33 cellular contexts compared by ENCODE assay signal in genomic region chr11:134768463-134768862, GRCh38.
A peak's percentile ranks its signal among the peaks of the same experiment; 100 is the strongest.
DNase-seq lines count a peak whose midpoint lies in the region; ATAC-seq, FAIRE-seq and TF ChIP-seq lines count a peak whose summit lies in the region.
"Had no signal": no experiment of that assay in that cellular context is flagged by ENCODE, and none has a peak within 500 bp of the region (broad histone marks: within the 10 kb centered on the region; RNA-seq: fewer than 3 reads in every experiment).

No MANE protein-coding gene starts in this region.

- no peak overlapping the region for H2AFZ ChIP-seq in HepG2 (ENCODE audit: low read length)

- in situ Hi-C loops in HepG2 (cut with HindIII; ENCODE audit: extremely low pct_ligation_motif_present, low pct_unique_long_range_greater_than_20kb) = loop anchor here (10.0 kb wide), 1 partner anchor 56 kb away; no protein-coding TSS in a partner anchor

- no peak for DNase-seq in activated naive CD4-positive, alpha-beta T cell treated with anti-CD3 and anti-CD28 coated beads for 36 hours
- no peak for DNase-seq in activated naive CD4-positive, alpha-beta T cell treated with anti-CD3 and anti-CD28 coated beads, Interleukin-2, amount 10 ng/mL, durations not matched to agents 7 days and 5 days
- DNase-seq in HepG2 (ENCODE audit: low spot score) (no peak), right lobe of liver (no peak)
- DNase-seq: 8988T; ACHN; AML-193; BE2C; C1 segment of cervical spinal cord; Caco-2; Calu3; CD4-positive, alpha-beta memory T cell; CD4-positive, alpha-beta T cell; CD4-positive, CD25-positive, alpha-beta regulatory T cell; CD8-positive, alpha-beta memory T cell; CD8-positive, alpha-beta T cell; COR-L47; DMS 273 treated with DMSO at 0.1 percent for 48 hours; DMS153; DMS53; DMS79; DMS79 treated with DMSO at 0.1 percent for 48 hours; DND-41; EL had no signal

- POLR2A ChIA-PET in HepG2 (lab: Yijun Ruan, JAX) = no interaction called here

- H3K27me3 Mint-ChIP-seq in activated naive CD4-positive, alpha-beta T cell treated with anti-CD3 and anti-CD28 coated beads for 36 hours (ENCODE audit: low read depth) = peaks cover 9% of the 10 kb centered on the region
- peaks cover 4% of the 10 kb centered on the region for H3K27me3 Mint-ChIP-seq in activated naive CD4-positive, alpha-beta T cell treated with anti-CD3 and anti-CD28 coated beads, Interleukin-2, amount 10 ng/mL, durations not matched to agents 7 days and 5 days

- TF ChIP-seq POLR2A in HepG2 (IDR thresholded peaks at IDR 0.05; ENCODE audit: insufficient read depth in 1 of 2, low read depth in 2 of 2, low read length in 2 of 2) = no peak
- no peak for TF ChIP-seq POLR2A in right lobe of liver (IDR thresholded peaks at IDR 0.05)

- 3% methylated on average over 1 of the region's 1 CpG for WGBS in HepG2 (ENCODE audit: low lambda C conversion rate)
- 80% methylated on average over 1 of the region's 1 CpG for WGBS in right lobe of liver (ENCODE audit: insufficient coverage, low coverage, low lambda C conversion rate, missing lambda C conversion rate)

- TF ChIP-seq EP300 in HepG2 (IDR thresholded peaks at IDR 0.05; ENCODE audit: low read depth in 2 of 2, low read length in 2 of 2) = no peak
- TF ChIP-seq EP300 in HepG2 (CRISPR knock-in tag; IDR thresholded peaks at IDR 0.05; ENCODE audit: borderline replicate concordance) = no peak

- H3K4me1 Mint-ChIP-seq in activated naive CD4-positive, alpha-beta T cell treated with anti-CD3 and anti-CD28 coated beads for 36 hours (ENCODE audit: low read depth) = no peaks in the 10 kb centered on the region
- no peaks in the 10 kb centered on the region for H3K4me1 Mint-ChIP-seq in activated naive CD4-positive, alpha-beta T cell treated with anti-CD3 and anti-CD28 coated beads, Interleukin-2, amount 10 ng/mL, durations not matched to agents 7 days and 5 days
- H3K4me1 Mint-ChIP-seq: B cell, CD14-positive monocyte had no signal

- peaks cover 0 to 8% of the 10 kb centered on the region in 2 experiments; a peak in 2 of 5 replicates for H3K27me3 ChIP-seq in HepG2 (ENCODE audit: control insufficient read depth in 1 of 2, insufficient read depth in 2 of 2, low read length in 2 of 2)
- no peaks in the 10 kb centered on the region for H3K27me3 ChIP-seq in right lobe of liver
- H3K27me3 ChIP-seq: BLaER1; BLaER1 treated with 17β-estradiol and CSF1 and Interleukin-3, amounts not matched to agents 10 nM and 100 nM had no signal

- TF ChIP-seq CTCF in HepG2 (CRISPR knock-in tag; IDR thresholded peaks at IDR 0.05) = no peak
- no peak for TF ChIP-seq CTCF in right lobe of liver (IDR thresholded peaks at IDR 0.05)

- H3K79me2 ChIP-seq in HepG2 (ENCODE audit: insufficient read depth, low read length) = no peaks in the 10 kb centered on the region

- H3K27ac ChIP-seq in HepG2 (ENCODE audit: extremely low read length, insufficient read depth, low read length) (no peak overlapping the region), right lobe of liver (no peak overlapping the region)
- H3K27ac ChIP-seq: 22Rv1; A549; BLaER1; BLaER1 treated with 17β-estradiol and CSF1 and Interleukin-3, amounts not matched to agents 10 nM and 100 nM; C4-2B had no signal

- H3K4me1 ChIP-seq in HepG2 (ENCODE audit: insufficient read depth, low read length) (no peaks in the 10 kb centered on the region), right lobe of liver (no peaks in the 10 kb centered on the region)
- H3K4me1 ChIP-seq: A549, BE2C, Caco-2 had no signal

- H3K27ac Mint-ChIP-seq in activated naive CD4-positive, alpha-beta T cell treated with anti-CD3 and anti-CD28 coated beads for 36 hours = peak overlapping the region; percentile 8
- no peak overlapping the region for H3K27ac Mint-ChIP-seq in activated naive CD4-positive, alpha-beta T cell treated with anti-CD3 and anti-CD28 coated beads, Interleukin-2, amount 10 ng/mL, durations not matched to agents 7 days and 5 days
- H3K27ac Mint-ChIP-seq: B cell; CD14-positive monocyte; CD4-positive, alpha-beta memory T cell; CD4-positive, alpha-beta T cell; CD4-positive, CD25-positive, alpha-beta regulatory T cell; CD8-positive, alpha-beta memory T cell; CD8-positive, alpha-beta T cell had no signal

- no peak overlapping the region for H3K9ac ChIP-seq in HepG2 (ENCODE audit: insufficient read depth, low read depth, low read length)
- H3K9ac ChIP-seq: BLaER1; BLaER1 treated with 17β-estradiol and CSF1 and Interleukin-3, amounts not matched to agents 10 nM and 100 nM had no signal

- peaks cover 4% of the 10 kb centered on the region for H3K36me3 Mint-ChIP-seq in activated naive CD4-positive, alpha-beta T cell treated with anti-CD3 and anti-CD28 coated beads for 36 hours (ENCODE audit: low read depth)
- H3K36me3 Mint-ChIP-seq in activated naive CD4-positive, alpha-beta T cell treated with anti-CD3 and anti-CD28 coated beads, Interleukin-2, amount 10 ng/mL, durations not matched to agents 7 days and 5 days = peaks cover 1% of the 10 kb centered on the region
- H3K36me3 Mint-ChIP-seq: CD14-positive monocyte; CD4-positive, CD25-positive, alpha-beta regulatory T cell; CD8-positive, alpha-beta T cell had no signal

- H4K20me1 ChIP-seq in HepG2 (ENCODE audit: insufficient read depth, low read length) = no peaks in the 10 kb centered on the region
- H4K20me1 ChIP-seq: BLaER1; BLaER1 treated with 17β-estradiol and CSF1 and Interleukin-3, amounts not matched to agents 10 nM and 100 nM had no signal

- no peak for ATAC-seq in HepG2
- no peak for ATAC-seq in right lobe of liver
- ATAC-seq: A549; CD8-positive, alpha-beta T cell had no signal

- H3K9me3 Mint-ChIP-seq in activated naive CD4-positive, alpha-beta T cell treated with anti-CD3 and anti-CD28 coated beads for 36 hours = peaks cover 24% of the 10 kb centered on the region
- peaks cover 11% of the 10 kb centered on the region for H3K9me3 Mint-ChIP-seq in activated naive CD4-positive, alpha-beta T cell treated with anti-CD3 and anti-CD28 coated beads, Interleukin-2, amount 10 ng/mL, durations not matched to agents 7 days and 5 days

- CTCF ChIA-PET in activated naive CD4-positive, alpha-beta T cell treated with anti-CD3 and anti-CD28 coated beads for 36 hours (lab: Charles Lee) = no interaction called here
- CTCF ChIA-PET in activated naive CD4-positive, alpha-beta T cell treated with anti-CD3 and anti-CD28 coated beads, Interleukin-2, amount 10 ng/mL, durations not matched to agents 7 days and 5 days (lab: Charles Lee) = no interaction called here
- CTCF ChIA-PET in HepG2 (lab: Yijun Ruan, JAX; ENCODE audit: low intra/inter-chr PET ratio, low total read pairs) = no interaction called here

- no TSS peak for BruUV-seq in HepG2 (replicated peaks; lab: Mats Ljungman, UMichigan)

- no peak for TF ChIP-seq RAD21 in HepG2 (CRISPR knock-in tag; IDR thresholded peaks at IDR 0.05)

- H3K36me3 ChIP-seq in HepG2 (replicated peaks in 1 of 2; ENCODE audit: control insufficient read depth in 1 of 2, insufficient read depth in 2 of 2, low read length in 2 of 2) = no peaks in the 10 kb centered on the region
- H3K36me3 ChIP-seq in right lobe of liver = no peaks in the 10 kb centered on the region
- H3K36me3 ChIP-seq: BE2C, BLaER1 had no signal

- H3K4me3 Mint-ChIP-seq in activated naive CD4-positive, alpha-beta T cell treated with anti-CD3 and anti-CD28 coated beads for 36 hours = no peak overlapping the region
- H3K4me3 Mint-ChIP-seq in activated naive CD4-positive, alpha-beta T cell treated with anti-CD3 and anti-CD28 coated beads, Interleukin-2, amount 10 ng/mL, durations not matched to agents 7 days and 5 days = no peak overlapping the region
- H3K4me3 Mint-ChIP-seq: B cell; CD14-positive monocyte; CD4-positive, alpha-beta memory T cell; CD4-positive, alpha-beta T cell; CD4-positive, CD25-positive, alpha-beta regulatory T cell; CD8-positive, alpha-beta memory T cell; CD8-positive, alpha-beta T cell had no signal

- intact Hi-C loops in activated naive CD4-positive, alpha-beta T cell treated with anti-CD3 and anti-CD28 coated beads for 36 hours (cut with micrococcal nuclease) = no loop called here
- intact Hi-C loops in HepG2 (cut with micrococcal nuclease; ENCODE audit: unreplicated experiment) = no loop called here
- intact Hi-C loops in right lobe of liver (cut with DNase I) = no loop called here

- no peak for FAIRE-seq in HepG2 (lab: Jason Lieb, UNC)
- FAIRE-seq: A204.1, A549, D721Med had no signal

- H3K9me3 ChIP-seq in HepG2 (ENCODE audit: low read length) = peaks cover 8% of the 10 kb centered on the region; the same call in 1 of the 2 replicates
- no peaks in the 10 kb centered on the region for H3K9me3 ChIP-seq in right lobe of liver
- H3K9me3 ChIP-seq: A549, BE2C had no signal

- H3K4me2 ChIP-seq in HepG2 (ENCODE audit: low read depth, low read length) = no peak overlapping the region
- H3K4me2 ChIP-seq: A549; BLaER1; BLaER1 treated with 17β-estradiol and CSF1 and Interleukin-3, amounts not matched to agents 10 nM and 100 nM had no signal

- H3K4me3 ChIP-seq in HepG2 (replicated peaks in 1 of 3; ENCODE audit: insufficient read depth in 1 of 3, low read depth in 2 of 3, low read length in 3 of 3) (no peak overlapping the region), right lobe of liver (no peak overlapping the region)
- H3K4me3 ChIP-seq: A549; BLaER1; BLaER1 treated with 17β-estradiol and CSF1 and Interleukin-3, amounts not matched to agents 10 nM and 100 nM had no signal

TF ChIP-seq in HepG2, 621 proteins besides CTCF, POLR2A, EP300 and RAD21:
- TF ChIP-seq ZBTB20 (CRISPR knock-in tag; IDR thresholded peaks at IDR 0.05; ENCODE audit: borderline replicate concordance, low read depth) = no peak
- TF ChIP-seq ZNF160 (CRISPR knock-in tag; IDR thresholded peaks at IDR 0.05) = peak; percentile 94
